8 cellular contexts compared by ENCODE assay signal in genomic region chr12:55019784-55020183, GRCh38. TPM values are rescaled to one million over a fixed set of nuclear protein-coding genes. Genes with fewer than 3 reads are reported as not detected.
DNase-seq lines count a peak whose midpoint lies in the region; ATAC-seq lines count a peak whose summit lies in the region.

Gene NEUROD4 (plus strand): TSS chr12:55019974. CDS start chr12:55026440, 6,466 bp downstream.

- ATAC-seq in memory B cell (ENCODE audit: low read depth) (peak; percentile 55), GM18907 (IDR thresholded peaks at IDR 0.05; ENCODE audit: unreplicated experiment) (no peak), HG02938 (IDR thresholded peaks at IDR 0.05; ENCODE audit: unreplicated experiment) (no peak)

- peaks cover 21% of the 10 kb centered on the region for H3K27me3 Mint-ChIP-seq in memory B cell

- no peak within 1 kb of the TSS for H3K27ac Mint-ChIP-seq in memory B cell

- H3K4me3 ChIP-seq in H7 (ENCODE audit: insufficient read depth, low read depth, low read length): peak within 1 kb of the TSS; percentile 23; the same call in 1 of the 2 replicates

- DNase-seq in AG08395 (ENCODE audit: low spot score) (peak; percentile 45), H7 (peak; percentile 70), NOMO-1 treated with DMSO at 0.1 percent for 48 hours (lab: John Stamatoyannopoulos, UW; ENCODE audit: unreplicated experiment) (peak; percentile 68), ecto neural progenitor cell (ENCODE audit: low spot score) (peak; percentile 95), memory B cell (ENCODE audit: low spot score in 2 of 2) (no peak), SHP77 treated with DMSO at 0.1 percent for 48 hours (lab: John Stamatoyannopoulos, UW) (no peak)

- H3K36me3 ChIP-seq in H7 (replicated peaks; ENCODE audit: control insufficient read depth, insufficient read depth, low read length): no peaks in the 10 kb centered on the region

- H3K4me1 Mint-ChIP-seq in memory B cell: peaks cover 7% of the 10 kb centered on the region

- no peaks in the 10 kb centered on the region for H3K36me3 Mint-ChIP-seq in memory B cell

- peaks cover 4% of the 10 kb centered on the region for H3K27me3 ChIP-seq in H7 (ENCODE audit: control insufficient read depth, insufficient read depth, low read length)

- no peak within 1 kb of the TSS for H3K4me3 Mint-ChIP-seq in memory B cell

- no peaks in the 10 kb centered on the region for H3K9me3 Mint-ChIP-seq in memory B cell

RNA-seq across cellular contexts. Expression of gene NEUROD4, which starts in this region (rescaled TPM):
- not detected in 2 replicates for total RNA-seq in H7 (2014; rRNA removed; shearing (Covaris generic))

Comparison
In these comparisons a context has a peak if more than half of its experiments do, and no peak if none do; other contexts are left out.
1. Peak in DNase-seq and H3K4me3 ChIP-seq in H7; RNA of the gene not detected or under 1 TPM.
2. DNase-seq: peak in AG08395 (single experiment), NOMO-1 treated with DMSO at 0.1 percent for 48 hours (single experiment) and ecto neural progenitor cell (single experiment); none in memory B cell (0 of 2) and SHP77 treated with DMSO at 0.1 percent for 48 hours (single experiment).